ENCODE assay signal across 31 cellular contexts in genomic region chr1:17746920-17747319, GRCh38. TPM values are rescaled to one million over a fixed set of nuclear protein-coding genes. Genes with fewer than 3 reads are reported as not detected.
"Had no signal": no experiment of that assay in that cellular context is flagged by ENCODE, and none has a peak within 500 bp of the region (broad histone marks: within the 10 kb centered on the region; RNA-seq: fewer than 3 reads in every experiment).

No MANE protein-coding gene starts in this region.

- ATAC-seq: activated CD8-positive, alpha-beta T cell treated with anti-CD3 and anti-CD28 coated beads for 36 hours; activated naive CD8-positive, alpha-beta T cell treated with anti-CD3 and anti-CD28 coated beads, Interleukin-2, amount 50 U/mL, for 24 hours; activated T-cell treated with anti-CD3 and anti-CD28 coated beads, Interleukin-2, amount 50 U/mL, for 4 hours; activated T-helper 17 cell treated with anti-CD3 and anti-CD28 coated beads, Interleukin-2, amount 50 U/mL, for 72 hours; body of pancreas; T-helper 17 cell had no signal

- H3K27ac Mint-ChIP-seq: activated CD8-positive, alpha-beta T cell treated with anti-CD3 and anti-CD28 coated beads for 36 hours; activated naive CD4-positive, alpha-beta T cell treated with anti-CD3 and anti-CD28 coated beads for 36 hours; activated naive CD8-positive, alpha-beta T cell treated with anti-CD3 and anti-CD28 coated beads for 36 hours; activated naive CD8-positive, alpha-beta T cell treated with anti-CD3 and anti-CD28 coated beads, Interleukin-2, amount 50 U/mL, for 24 hours; activated T-helper 17 cell treated with anti-CD3 and anti-CD28 coated beads, Interleukin-2, amount 50 U/mL, for 72 hours; T-helper 17 cell; T-helper 2 cell treated with Interferon-gamma antibody and Interleukin-4, amounts not matched to agents 5 μg/mL and 100 μg/mL, for 36 hours had no signal

- H3K36me3 Mint-ChIP-seq: activated naive CD4-positive, alpha-beta T cell treated with anti-CD3 and anti-CD28 coated beads, Interleukin-2, amount 50 U/mL, for 24 hours; activated naive CD8-positive, alpha-beta T cell treated with anti-CD3 and anti-CD28 coated beads for 36 hours had no signal

- H3K4me3 Mint-ChIP-seq: activated CD8-positive, alpha-beta T cell treated with anti-CD3 and anti-CD28 coated beads for 36 hours; activated naive CD4-positive, alpha-beta T cell treated with anti-CD3 and anti-CD28 coated beads for 36 hours; activated naive CD4-positive, alpha-beta T cell treated with anti-CD3 and anti-CD28 coated beads, Interleukin-2, amount 50 U/mL, for 24 hours; activated naive CD8-positive, alpha-beta T cell treated with anti-CD3 and anti-CD28 coated beads for 36 hours; activated naive CD8-positive, alpha-beta T cell treated with anti-CD3 and anti-CD28 coated beads, Interleukin-2, amount 50 U/mL, for 24 hours; activated T-cell treated with anti-CD3 and anti-CD28 coated beads, Interleukin-2, amount 50 U/mL, for 4 hours; activated T-helper 17 cell treated with anti-CD3 and anti-CD28 coated beads, Interleukin-2, amount 50 U/mL, for 72 hours; T-helper 17 cell; T-helper 2 cell treated with Interferon-gamma antibody and Interleukin-4, amounts not matched to agents 5 μg/mL and 100 μg/mL, for 36 hours had no signal

- DNase-seq: activated CD4-positive, alpha-beta T cell treated with anti-CD3 and anti-CD28 coated beads for 1 hour; activated CD4-positive, alpha-beta T cell treated with anti-CD3 and anti-CD28 coated beads for 4 hours; activated CD4-positive, alpha-beta T cell treated with anti-CD3 and anti-CD28 coated beads, Interleukin-2, amount 50 U/mL, for 1 hour; activated CD4-positive, alpha-beta T cell treated with anti-CD3 and anti-CD28 coated beads, Interleukin-2, amount 50 U/mL, for 48 hours; activated CD8-positive, alpha-beta memory T cell treated with anti-CD3 and anti-CD28 coated beads for 24 hours; activated CD8-positive, alpha-beta T cell treated with anti-CD3 and anti-CD28 coated beads for 36 hours; activated effector memory CD4-positive, alpha-beta T cell treated with Interleukin-2 at 50 U/mL for 16 hours; activated naive CD4-positive, alpha-beta T cell treated with anti-CD3 and anti-CD28 coated beads for 36 hours; activated naive CD8-positive, alpha-beta T cell treated with anti-CD3 and anti-CD28 coated beads for 36 hours; activated naive CD8-positive, alpha-beta T cell treated with anti-CD3 and anti-CD28 coated beads, Interleukin-2, amount 50 U/mL, for 24 hours; activated T-cell treated with anti-CD3 and anti-CD28 coated beads, Interleukin-2, amount 50 U/mL, for 4 hours; adrenal gland; amygdala; body of pancreas; caudate nucleus; colonic mucosa; effector CD8-positive, alpha-beta T cell; foreskin fibroblast; head of caudate nucleus; hippocampal formation; T-helper 17 cell; T1000 had no signal

- H3K4me3 ChIP-seq: adrenal gland, body of pancreas, colonic mucosa had no signal

- H3K9me3 ChIP-seq: adrenal gland, body of pancreas, colonic mucosa had no signal

- H3K27ac ChIP-seq: adrenal gland, body of pancreas, colonic mucosa, epithelial cell of prostate had no signal

- H3K36me3 ChIP-seq: adrenal gland, colonic mucosa had no signal

- H3K27me3 ChIP-seq: adrenal gland, body of pancreas, colonic mucosa had no signal

- H3K9me3 Mint-ChIP-seq: activated CD8-positive, alpha-beta T cell treated with anti-CD3 and anti-CD28 coated beads for 36 hours; activated naive CD4-positive, alpha-beta T cell treated with anti-CD3 and anti-CD28 coated beads for 36 hours; activated naive CD4-positive, alpha-beta T cell treated with anti-CD3 and anti-CD28 coated beads, Interleukin-2, amount 50 U/mL, for 24 hours; activated naive CD8-positive, alpha-beta T cell treated with anti-CD3 and anti-CD28 coated beads for 36 hours; activated naive CD8-positive, alpha-beta T cell treated with anti-CD3 and anti-CD28 coated beads, Interleukin-2, amount 50 U/mL, for 24 hours; activated T-cell treated with anti-CD3 and anti-CD28 coated beads, Interleukin-2, amount 50 U/mL, for 4 hours; activated T-helper 17 cell treated with anti-CD3 and anti-CD28 coated beads, Interleukin-2, amount 50 U/mL, for 72 hours; T-helper 2 cell treated with Interferon-gamma antibody and Interleukin-4, amounts not matched to agents 5 μg/mL and 100 μg/mL, for 36 hours had no signal

- H3K4me1 ChIP-seq: adrenal gland, body of pancreas, colonic mucosa had no signal

- H3K4me1 Mint-ChIP-seq: activated naive CD4-positive, alpha-beta T cell treated with anti-CD3 and anti-CD28 coated beads, Interleukin-2, amount 50 U/mL, for 24 hours; activated naive CD8-positive, alpha-beta T cell treated with anti-CD3 and anti-CD28 coated beads for 36 hours; activated naive CD8-positive, alpha-beta T cell treated with anti-CD3 and anti-CD28 coated beads, Interleukin-2, amount 50 U/mL, for 24 hours; activated T-helper 17 cell treated with anti-CD3 and anti-CD28 coated beads, Interleukin-2, amount 50 U/mL, for 72 hours; T-helper 17 cell had no signal

- FAIRE-seq: endometrium, endothelial cell of umbilical vein, frontal cortex had no signal

RNA-seq across cellular contexts. Expression of gene ACTL8, which starts 8.2 kb away (rescaled TPM):
- total RNA-seq: activated CD8-positive, alpha-beta T cell treated with anti-CD3 and anti-CD28 coated beads for 36 hours; activated naive CD8-positive, alpha-beta T cell treated with anti-CD3 and anti-CD28 coated beads for 36 hours; activated T-cell treated with anti-CD3 and anti-CD28 coated beads, Interleukin-2, amount 50 U/mL, for 4 hours; adrenal gland; aorta; body of pancreas; dermis microvascular lymphatic vessel endothelial cell; endothelial cell of umbilical vein; T-helper 17 cell had no signal
- polyA plus RNA-seq: adrenal gland, aorta, endothelial cell of umbilical vein had no signal
